Comparison of ENCODE assay signal across 17 cellular contexts in the genomic region with DNA sequence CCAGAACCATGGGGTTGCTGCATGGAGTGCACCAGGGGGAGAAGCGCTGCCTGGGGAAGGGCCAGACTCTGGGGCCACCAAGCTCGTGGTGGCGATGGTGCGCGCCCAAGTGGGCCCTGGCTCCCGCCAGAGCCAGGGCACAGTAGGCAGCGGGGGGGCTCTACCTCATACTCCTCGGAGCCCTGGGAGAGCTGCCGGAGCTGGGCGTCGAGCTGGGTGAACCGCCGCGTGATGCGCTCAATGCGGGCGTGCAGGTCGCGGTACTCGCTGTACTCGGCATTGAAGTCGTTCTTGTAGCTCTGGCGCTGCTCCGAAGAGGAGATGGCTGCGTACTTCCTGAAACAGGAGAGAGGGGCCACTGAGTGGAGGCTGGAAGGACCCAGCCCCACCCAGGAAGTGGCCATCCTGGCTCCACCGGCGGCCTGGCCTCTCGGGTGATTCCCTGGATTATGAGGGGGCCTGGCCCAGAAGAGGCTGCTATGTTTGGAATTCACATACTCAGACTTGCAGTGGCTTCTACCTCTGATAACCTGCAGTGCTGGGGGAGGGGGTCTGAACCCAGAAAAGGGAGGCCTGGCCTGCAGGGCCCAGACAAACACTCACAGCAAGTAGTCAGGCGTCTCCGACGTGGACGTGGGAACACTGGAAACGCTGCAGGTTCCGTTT. TPM values are rescaled to one million over a fixed set of nuclear protein-coding genes. Genes with fewer than 3 reads are reported as not detected.
DNase-seq lines count a peak whose midpoint lies in the region; ATAC-seq and TF ChIP-seq lines count a peak whose summit lies in the region.
"Had no signal": no experiment of that assay in that cellular context is flagged by ENCODE, and none has a peak within 500 bp of the region (broad histone marks: within the 10 kb centered on the region; RNA-seq: fewer than 3 reads in every experiment).

No MANE protein-coding gene starts in this region.

- peaks cover 6% of the 10 kb centered on the region for H4K20me1 ChIP-seq in neural progenitor cell (ENCODE audit: low read depth)

- H3K9ac ChIP-seq in neural progenitor cell = no peak overlapping the region

- H3K27ac ChIP-seq in cardiac muscle cell (peak overlapping the region; percentile 88), VCaP (peak overlapping the region; percentile 89), neural progenitor cell (no peak overlapping the region), coronary artery (no peak overlapping the region)
- H3K27ac ChIP-seq: Peyer's patch had no signal

- H3K36me3 Mint-ChIP-seq in neural progenitor cell = peaks cover 13% of the 10 kb centered on the region

- H3K79me2 ChIP-seq in neural progenitor cell (ENCODE audit: low read depth) = no peaks in the 10 kb centered on the region

- H3K4me1 ChIP-seq in cardiac muscle cell (ENCODE audit: low read depth) (peaks cover 10% of the 10 kb centered on the region), neural progenitor cell (no peaks in the 10 kb centered on the region)

- H3K4me2 ChIP-seq in neural progenitor cell = no peak overlapping the region

- peaks cover 22% of the 10 kb centered on the region for H3K4me1 Mint-ChIP-seq in neural progenitor cell

- no peak for TF ChIP-seq CTCF in cardiac muscle cell (IDR thresholded peaks at IDR 0.05; ENCODE audit: low read depth, low read length)
- no peak for TF ChIP-seq CTCF in VCaP (conservative IDR thresholded peaks at IDR 0.05)
- TF ChIP-seq CTCF in neural progenitor cell (IDR thresholded peaks at IDR 0.05) = no peak
- no peak for TF ChIP-seq CTCF in coronary artery (IDR thresholded peaks at IDR 0.05)

- H3K27me3 Mint-ChIP-seq in neural progenitor cell (ENCODE audit: insufficient read depth, low read depth) = peaks cover 6% of the 10 kb centered on the region

- H3K4me3 Mint-ChIP-seq in neural progenitor cell = no peak overlapping the region

- H3K27me3 ChIP-seq in cardiac muscle cell = no peaks in the 10 kb centered on the region
- H3K27me3 ChIP-seq in neural progenitor cell = no peaks in the 10 kb centered on the region
- H3K27me3 ChIP-seq: Peyer's patch had no signal

- H3K4me3 ChIP-seq in cardiac muscle cell (no peak overlapping the region), neural progenitor cell (no peak overlapping the region), coronary artery (no peak overlapping the region)
- H3K4me3 ChIP-seq: Peyer's patch had no signal

- peaks cover 2% of the 10 kb centered on the region for H3K9me3 Mint-ChIP-seq in neural progenitor cell

- H3K27ac Mint-ChIP-seq in neural progenitor cell = peak overlapping the region; percentile 50

- intact Hi-C loops in left ventricle myocardium superior (cut with micrococcal nuclease) = no loop called here

- H3F3A ChIP-seq in neural progenitor cell (ENCODE audit: low read depth) = no peaks in the 10 kb centered on the region

- H2AFZ ChIP-seq in neural progenitor cell (replicated peaks) = no peak overlapping the region

- DNase-seq in cardiac muscle cell (ENCODE audit: low read depth in 1 of 2, low spot score in 1 of 2) (peak in 1 of 2 donors; percentile 57), left ventricle myocardium superior (no peak), neural progenitor cell (ENCODE audit: low spot score) (no peak), NCI-H2107 (lab: John Stamatoyannopoulos, UW) (no peak), coronary artery (ENCODE audit: low spot score) (no peak), NCI-H774 (lab: John Stamatoyannopoulos, UW) (no peak)
- DNase-seq: 8988T, AML-193, EL, NCI-H1694 treated with DMSO at 0.1 percent for 48 hours, NCI-H2081 treated with DMSO at 0.1 percent for 48 hours, NCI-H446 treated with DMSO at 0.1 percent for 48 hours, NCI-H526 treated with DMSO at 0.1 percent for 48 hours, Peyer's patch, Right ventricle myocardium superior had no signal

- H3K9me3 ChIP-seq in cardiac muscle cell (ENCODE audit: low read depth) (no peaks in the 10 kb centered on the region), neural progenitor cell (ENCODE audit: low read depth) (no peaks in the 10 kb centered on the region)
- H3K9me3 ChIP-seq: Peyer's patch had no signal

- ATAC-seq in left ventricle myocardium superior = no peak

- H3K36me3 ChIP-seq in cardiac muscle cell (peaks cover 14% of the 10 kb centered on the region), neural progenitor cell (no peaks in the 10 kb centered on the region)

RNA-seq across cellular contexts. Expression of a gene that starts 8.3 kb away (rescaled TPM):
- total RNA-seq in cardiac muscle cell (218 and 298 TPM in 2 replicates), left ventricle myocardium superior (24.4 TPM), neural progenitor cell (ENCODE audit: low replicate concordance) (81.7 and 203 TPM in 2 replicates)
- polyA plus RNA-seq in cardiac muscle cell = 370 and 442 TPM in 2 replicates

RNA-seq across cellular contexts. Expression of a gene that starts 27.1 kb away (rescaled TPM):
- 154 and 180 TPM in 2 replicates for total RNA-seq in cardiac muscle cell
- 151 and 175 TPM in 2 replicates for polyA plus RNA-seq in cardiac muscle cell
- 36.4 TPM for total RNA-seq in left ventricle myocardium superior
- 21.1 and 50.5 TPM in 2 replicates for total RNA-seq in neural progenitor cell (ENCODE audit: low replicate concordance)

RNA-seq across cellular contexts. Expression of a gene that starts 48.9 kb away (rescaled TPM):
- total RNA-seq in cardiac muscle cell (0.04 TPM in 1 of 2 replicates, not detected in the other), left ventricle myocardium superior (2.9 TPM), neural progenitor cell (ENCODE audit: low replicate concordance) (0.03 TPM in 1 of 2 replicates, not detected in the other)
- not detected in 2 replicates for polyA plus RNA-seq in cardiac muscle cell
- total RNA-seq: SK-MEL-5 had no signal

Comparison
In these comparisons a context has a peak if more than half of its experiments do, and no peak if none do; other contexts are left out.
1. H3K27ac ChIP-seq: peak in cardiac muscle cell (single experiment) and VCaP (single experiment); none in neural progenitor cell (single experiment) and coronary artery (0 of 2).